ENCODE assay signal across 9 cellular contexts in genomic region chr2:171347591-171348032, GRCh38.
DNase-seq lines count a peak whose midpoint lies in the region; ATAC-seq and TF ChIP-seq lines count a peak whose summit lies in the region.
"Had no signal": no experiment of that assay in that cellular context is flagged by ENCODE, and none has a peak within 500 bp of the region (broad histone marks: within the 10 kb centered on the region; RNA-seq: fewer than 3 reads in every experiment).

No MANE protein-coding gene starts in this region.

- WGBS in suprapubic skin = 42% methylated on average over 3 of the region's 3 CpGs

- intact Hi-C loops in PC-9 (cut with micrococcal nuclease; ENCODE audit: unreplicated experiment) = loop anchor here (1.0 to 5.0 kb wide), 2 partner anchors 75 to 190 kb away; no protein-coding TSS in a partner anchor

- BruUV-seq in PC-9 (replicated peaks; lab: Mats Ljungman, UMichigan) = no TSS peak

- peak overlapping the region; percentile 41 for H3K4me2 ChIP-seq in PC-9

- H4K20me1 ChIP-seq in PC-9 (ENCODE audit: insufficient read depth) = no peaks in the 10 kb centered on the region

- H3K9me3 Mint-ChIP-seq in activated T-cell treated with anti-CD3 and anti-CD28 coated beads, Interleukin-2, amount 50 U/mL, for 4 hours = no peaks in the 10 kb centered on the region

- TF ChIP-seq POLR2A in suprapubic skin (IDR thresholded peaks at IDR 0.05) = no peak

- H3K36me3 ChIP-seq in PC-9 (ENCODE audit: low read depth) (0 out of 2 replicates have a peak, but pooled peaks cover 4% of the 10 kb centered on the region), suprapubic skin (no peaks in the 10 kb centered on the region)

- H3K79me2 ChIP-seq in PC-9 (ENCODE audit: low read depth) = no peaks in the 10 kb centered on the region

- peak overlapping the region; percentile 43 for H3K27ac ChIP-seq in PC-9
- peak overlapping the region; percentile 29 for H3K27ac ChIP-seq in suprapubic skin

- peaks cover 17% of the 10 kb centered on the region for H3F3A ChIP-seq in PC-9 (ENCODE audit: insufficient read depth, low read depth)

- H3K9me3 ChIP-seq in PC-9 (ENCODE audit: insufficient read depth, low read depth) = no peaks in the 10 kb centered on the region
- no peaks in the 10 kb centered on the region for H3K9me3 ChIP-seq in suprapubic skin

- H3K4me1 ChIP-seq in PC-9 (replicated peaks; ENCODE audit: insufficient read depth) (peaks cover 30% of the 10 kb centered on the region), suprapubic skin (peaks cover 20% of the 10 kb centered on the region)

- no peak overlapping the region for H3K4me3 ChIP-seq in PC-9
- H3K4me3 ChIP-seq in suprapubic skin = no peak overlapping the region

- no peaks in the 10 kb centered on the region for H3K9me2 ChIP-seq in PC-9 (ENCODE audit: insufficient read depth)

- no peak for DNase-seq in activated T-cell treated with anti-CD3 and anti-CD28 coated beads, Interleukin-2, amount 50 U/mL, for 4 hours
- no peak for DNase-seq in activated T-cell treated with anti-CD3 and anti-CD28 coated beads for 4 hours
- DNase-seq in PC-9 = peak; percentile 60 to 93
- peak; percentile 21 for DNase-seq in fibroblast of the conjunctiva (ENCODE audit: low read depth)
- DNase-seq in suprapubic skin (ENCODE audit: low spot score in 2 of 2) = no peak
- DNase-seq in NCI-H524 treated with DMSO at 0.1 percent for 48 hours (lab: John Stamatoyannopoulos, UW) = no peak
- no peak for DNase-seq in COLO668 (lab: John Stamatoyannopoulos, UW; ENCODE audit: unreplicated experiment)
- DNase-seq: NCI-H1436 treated with DMSO at 0.1 percent for 48 hours had no signal

- ATAC-seq in activated T-cell treated with anti-CD3 and anti-CD28 coated beads, Interleukin-2, amount 50 U/mL, for 4 hours = peak; percentile 69 to 75
- no peak for ATAC-seq in GM19351 (IDR thresholded peaks at IDR 0.05; ENCODE audit: unreplicated experiment)

- H3K27me3 ChIP-seq in PC-9 (ENCODE audit: insufficient read depth, low read depth) = no peaks in the 10 kb centered on the region
- no peaks in the 10 kb centered on the region for H3K27me3 ChIP-seq in suprapubic skin

- H3K27me3 Mint-ChIP-seq in activated T-cell treated with anti-CD3 and anti-CD28 coated beads, Interleukin-2, amount 50 U/mL, for 4 hours (ENCODE audit: low read depth) = no peaks in the 10 kb centered on the region

- H2AFZ ChIP-seq in PC-9 = no peak overlapping the region

- peaks cover 24% of the 10 kb centered on the region for H3K4me1 Mint-ChIP-seq in activated T-cell treated with anti-CD3 and anti-CD28 coated beads, Interleukin-2, amount 50 U/mL, for 4 hours (ENCODE audit: low read depth)

- H3K36me3 Mint-ChIP-seq in activated T-cell treated with anti-CD3 and anti-CD28 coated beads, Interleukin-2, amount 50 U/mL, for 4 hours (ENCODE audit: insufficient read depth) = peaks cover 3% of the 10 kb centered on the region

- CTCF ChIA-PET in PC-9 (lab: Charles Lee) = interaction anchor here (0.5 to 1.2 kb wide), 4 partner anchors 68 to 417 kb away, joined by 3 to 20 read pairs (median 4); no protein-coding TSS in a partner anchor

- no peak for TF ChIP-seq EP300 in suprapubic skin (IDR thresholded peaks at IDR 0.05)

- TF ChIP-seq CTCF in PC-9 (conservative IDR thresholded peaks at IDR 0.05) = no peak
- TF ChIP-seq CTCF in suprapubic skin (IDR thresholded peaks at IDR 0.05) = no peak

- no peak overlapping the region for H3K4me3 Mint-ChIP-seq in activated T-cell treated with anti-CD3 and anti-CD28 coated beads, Interleukin-2, amount 50 U/mL, for 4 hours

- POLR2A ChIA-PET in PC-9 (lab: Charles Lee; ENCODE audit: unreplicated experiment) = interaction anchor here (0.6 to 0.8 kb wide), 5 partner anchors 12 to 557 kb away, joined by 3 to 4 read pairs (median 3); no protein-coding TSS in a partner anchor

Comparison
In these comparisons a context has a peak if more than half of its experiments do, and no peak if none do; other contexts are left out.
1. DNase-seq: peak in PC-9 (2 of 2) and fibroblast of the conjunctiva (single experiment); none in activated T-cell treated with anti-CD3 and anti-CD28 coated beads, Interleukin-2, amount 50 U/mL, for 4 hours (single experiment), activated T-cell treated with anti-CD3 and anti-CD28 coated beads for 4 hours (single experiment), suprapubic skin (0 of 2), NCI-H524 treated with DMSO at 0.1 percent for 48 hours (single experiment) and COLO668 (single experiment).